In genomic region chr1:241896670-241896962, GRCh38 we compare ENCODE assay signal across 19 cellular contexts.
"Had no signal": no experiment of that assay in that cellular context is flagged by ENCODE, and none has a peak within 500 bp of the region (broad histone marks: within the 10 kb centered on the region; RNA-seq: fewer than 3 reads in every experiment).

No MANE protein-coding gene starts in this region.

- FAIRE-seq: bronchial epithelial cell had no signal

- H3K27me3 Mint-ChIP-seq: activated CD4-positive, alpha-beta T cell treated with anti-CD3 and anti-CD28 coated beads for 36 hours; activated naive CD8-positive, alpha-beta T cell treated with anti-CD3 and anti-CD28 coated beads, Interleukin-2, amount 10 ng/mL, durations not matched to agents 7 days and 5 days; progenitor cell of endocrine pancreas had no signal

- H3K4me1 ChIP-seq: colonic mucosa, esophagus squamous epithelium, gastrocnemius medialis, upper lobe of right lung had no signal

- H3K9me3 Mint-ChIP-seq: activated naive CD4-positive, alpha-beta T cell treated with anti-CD3 and anti-CD28 coated beads for 36 hours; activated naive CD8-positive, alpha-beta T cell treated with anti-CD3 and anti-CD28 coated beads, Interleukin-2, amount 10 ng/mL, durations not matched to agents 7 days and 5 days; activated T-cell treated with anti-CD3 and anti-CD28 coated beads, Interleukin-2, amount 50 U/mL, for 72 hours; natural killer cell; WTC11 had no signal

- H3K4me3 Mint-ChIP-seq: activated CD4-positive, alpha-beta T cell treated with anti-CD3 and anti-CD28 coated beads for 36 hours; activated naive CD4-positive, alpha-beta T cell treated with anti-CD3 and anti-CD28 coated beads for 36 hours; activated naive CD8-positive, alpha-beta T cell treated with anti-CD3 and anti-CD28 coated beads, Interleukin-2, amount 10 ng/mL, durations not matched to agents 7 days and 5 days; activated T-cell treated with anti-CD3 and anti-CD28 coated beads, Interleukin-2, amount 50 U/mL, for 72 hours; natural killer cell; WTC11 had no signal

- H3K4me1 Mint-ChIP-seq: activated CD4-positive, alpha-beta T cell treated with anti-CD3 and anti-CD28 coated beads for 36 hours; activated naive CD8-positive, alpha-beta T cell treated with anti-CD3 and anti-CD28 coated beads, Interleukin-2, amount 10 ng/mL, durations not matched to agents 7 days and 5 days; natural killer cell; WTC11 had no signal

- H3K9me3 ChIP-seq: colonic mucosa, esophagus squamous epithelium, gastrocnemius medialis, spleen, thoracic aorta, upper lobe of right lung had no signal

- H3K36me3 Mint-ChIP-seq: natural killer cell, WTC11 had no signal

- H3K27ac Mint-ChIP-seq: activated CD4-positive, alpha-beta T cell treated with anti-CD3 and anti-CD28 coated beads for 36 hours; activated naive CD4-positive, alpha-beta T cell treated with anti-CD3 and anti-CD28 coated beads for 36 hours; activated naive CD8-positive, alpha-beta T cell treated with anti-CD3 and anti-CD28 coated beads, Interleukin-2, amount 10 ng/mL, durations not matched to agents 7 days and 5 days; activated T-cell treated with anti-CD3 and anti-CD28 coated beads, Interleukin-2, amount 50 U/mL, for 72 hours; natural killer cell; progenitor cell of endocrine pancreas had no signal

- DNase-seq: activated CD4-positive, alpha-beta T cell treated with anti-CD3 and anti-CD28 coated beads, Interleukin-2, amount 50 U/mL, for 4 hours; activated effector memory CD4-positive, alpha-beta T cell treated with Interleukin-2 at 50 U/mL for 16 hours; activated naive CD8-positive, alpha-beta T cell treated with anti-CD3 and anti-CD28 coated beads, Interleukin-2, amount 10 ng/mL, durations not matched to agents 7 days and 5 days; esophagus squamous epithelium; gastrocnemius medialis; left ventricle myocardium superior; natural killer cell; spleen; stimulated activated CD4-positive, alpha-beta T cell treated with anti-CD3 and anti-CD28 coated beads, Interleukin-4, amount 100 ng/mL, for 1 hour; stimulated activated naive CD4-positive, alpha-beta T cell treated with Interleukin-2 at 50 U/mL for 16 hours; upper lobe of right lung had no signal

- H3K4me3 ChIP-seq: colonic mucosa, esophagus squamous epithelium, gastrocnemius medialis, spleen, thoracic aorta, upper lobe of right lung had no signal

- H3K27ac ChIP-seq: colonic mucosa, esophagus squamous epithelium, gastrocnemius medialis, spleen, thoracic aorta, upper lobe of right lung had no signal

- H3K27me3 ChIP-seq: colonic mucosa, esophagus squamous epithelium, gastrocnemius medialis, spleen, upper lobe of right lung had no signal

- H3K36me3 ChIP-seq: colonic mucosa, esophagus squamous epithelium, gastrocnemius medialis, spleen, thoracic aorta, upper lobe of right lung had no signal

- ATAC-seq: activated T-cell treated with anti-CD3 and anti-CD28 coated beads, Interleukin-2, amount 50 U/mL, for 72 hours; gastrocnemius medialis; left ventricle myocardium superior; natural killer cell; WTC11 had no signal
